Comparison of ENCODE assay signal across 22 cellular contexts in genomic region chr10:70148516-70148915, GRCh38. TPM values are rescaled to one million over a fixed set of nuclear protein-coding genes. Genes with fewer than 3 reads are reported as not detected.
A peak's percentile ranks its signal among the peaks of the same experiment; 100 is the strongest.
DNase-seq lines count a peak whose midpoint lies in the region; ATAC-seq and TF ChIP-seq lines count a peak whose summit lies in the region.
"Had no signal": no experiment of that assay in that cellular context is flagged by ENCODE, and none has a peak within 500 bp of the region (broad histone marks: within the 10 kb centered on the region; RNA-seq: fewer than 3 reads in every experiment).

No MANE protein-coding gene starts in this region.

- peaks cover 10% of the 10 kb centered on the region for H3K79me2 ChIP-seq in neural progenitor cell (ENCODE audit: low read depth)

- H3K36me3 ChIP-seq in HEK293 (ENCODE audit: control insufficient read depth in 2 of 2, insufficient read depth in 1 of 2, low read length in 2 of 2): peaks cover 25 to 63% of the 10 kb centered on the region in 2 experiments
- peaks cover 9% of the 10 kb centered on the region for H3K36me3 ChIP-seq in neural progenitor cell
- H3K36me3 ChIP-seq in CD8-positive, alpha-beta memory T cell (ENCODE audit: insufficient read depth, low read length): peaks cover 38% of the 10 kb centered on the region

- H3K9ac ChIP-seq in neural progenitor cell: no peak overlapping the region

- no peaks in the 10 kb centered on the region for H3K9me3 ChIP-seq in HEK293 (ENCODE audit: control insufficient read depth, insufficient read depth, low read depth, low read length)
- H3K9me3 ChIP-seq in neural progenitor cell (ENCODE audit: low read depth): no peaks in the 10 kb centered on the region
- no peaks in the 10 kb centered on the region for H3K9me3 ChIP-seq in CD8-positive, alpha-beta memory T cell (ENCODE audit: low read length)
- H3K9me3 ChIP-seq: A549, MG63 had no signal

- H2AFZ ChIP-seq in neural progenitor cell (replicated peaks): no peak overlapping the region

- H3K27me3 Mint-ChIP-seq in activated naive CD4-positive, alpha-beta T cell treated with anti-CD3 and anti-CD28 coated beads for 36 hours (ENCODE audit: low read depth): no peaks in the 10 kb centered on the region
- no peaks in the 10 kb centered on the region for H3K27me3 Mint-ChIP-seq in activated naive CD4-positive, alpha-beta T cell treated with anti-CD3 and anti-CD28 coated beads, Interleukin-2, amount 10 ng/mL, durations not matched to agents 7 days and 5 days
- H3K27me3 Mint-ChIP-seq in chondrocyte (ENCODE audit: low read depth) (no peaks in the 10 kb centered on the region), neural progenitor cell (ENCODE audit: insufficient read depth, low read depth) (peaks cover 4% of the 10 kb centered on the region)
- H3K27me3 Mint-ChIP-seq in activated naive CD8-positive, alpha-beta T cell treated with anti-CD3 and anti-CD28 coated beads, Interleukin-2, amount 50 U/mL, for 24 hours: peaks cover 2% of the 10 kb centered on the region
- no peaks in the 10 kb centered on the region for H3K27me3 Mint-ChIP-seq in CD8-positive, alpha-beta memory T cell

- H3K36me3 Mint-ChIP-seq in activated naive CD4-positive, alpha-beta T cell treated with anti-CD3 and anti-CD28 coated beads for 36 hours (ENCODE audit: low read depth): peaks cover 31% of the 10 kb centered on the region
- peaks cover 34% of the 10 kb centered on the region for H3K36me3 Mint-ChIP-seq in activated naive CD4-positive, alpha-beta T cell treated with anti-CD3 and anti-CD28 coated beads, Interleukin-2, amount 10 ng/mL, durations not matched to agents 7 days and 5 days
- H3K36me3 Mint-ChIP-seq in chondrocyte (ENCODE audit: low read depth) (peaks cover 29% of the 10 kb centered on the region), neural progenitor cell (peaks cover 18% of the 10 kb centered on the region)
- peaks cover 38% of the 10 kb centered on the region for H3K36me3 Mint-ChIP-seq in activated naive CD8-positive, alpha-beta T cell treated with anti-CD3 and anti-CD28 coated beads, Interleukin-2, amount 50 U/mL, for 24 hours (ENCODE audit: low read depth)
- H3K36me3 Mint-ChIP-seq in CD8-positive, alpha-beta memory T cell: peaks cover 8 to 56% (median 9%) of the 10 kb centered on the region in 3 donors

- no peak for TF ChIP-seq CTCF in HEK293 (tag by site-specific recombination; IDR thresholded peaks at IDR 0.05)
- no peak for TF ChIP-seq CTCF in chondrocyte (IDR thresholded peaks at IDR 0.05)
- TF ChIP-seq CTCF in neural progenitor cell (IDR thresholded peaks at IDR 0.05): no peak

- H3K9me3 Mint-ChIP-seq in activated naive CD4-positive, alpha-beta T cell treated with anti-CD3 and anti-CD28 coated beads for 36 hours: no peaks in the 10 kb centered on the region
- H3K9me3 Mint-ChIP-seq in activated naive CD4-positive, alpha-beta T cell treated with anti-CD3 and anti-CD28 coated beads, Interleukin-2, amount 10 ng/mL, durations not matched to agents 7 days and 5 days: no peaks in the 10 kb centered on the region
- H3K9me3 Mint-ChIP-seq in chondrocyte (ENCODE audit: low read depth) (no peaks in the 10 kb centered on the region), neural progenitor cell (no peaks in the 10 kb centered on the region)
- H3K9me3 Mint-ChIP-seq in activated naive CD8-positive, alpha-beta T cell treated with anti-CD3 and anti-CD28 coated beads, Interleukin-2, amount 50 U/mL, for 24 hours: no peaks in the 10 kb centered on the region
- H3K9me3 Mint-ChIP-seq in CD8-positive, alpha-beta memory T cell: no peaks in the 10 kb centered on the region

- H3K4me1 ChIP-seq in HEK293 (ENCODE audit: control insufficient read depth, insufficient read depth, low read length): peaks cover 6% of the 10 kb centered on the region; the same call in 1 of the 2 replicates
- peaks cover 4% of the 10 kb centered on the region for H3K4me1 ChIP-seq in neural progenitor cell
- peaks cover 27% of the 10 kb centered on the region for H3K4me1 ChIP-seq in CD8-positive, alpha-beta memory T cell (ENCODE audit: insufficient read depth, low read length)

- H3K27me3 ChIP-seq in neural progenitor cell: no peaks in the 10 kb centered on the region
- no peaks in the 10 kb centered on the region for H3K27me3 ChIP-seq in CD8-positive, alpha-beta memory T cell (ENCODE audit: insufficient read depth, low read length, poor library complexity, severe bottlenecking)
- H3K27me3 ChIP-seq: MG63 had no signal

- POLR2A ChIA-PET in HEK293 (lab: Yijun Ruan, JAX): interaction anchor here (1.6 kb wide), 1 partner anchor 22 kb away, joined by 6 read pairs; the partner anchor contains the start of gene SAR1A
- POLR2A ChIA-PET in CD8-positive, alpha-beta memory T cell (lab: Charles Lee): no interaction called here

- no peak for DNase-seq in activated naive CD4-positive, alpha-beta T cell treated with anti-CD3 and anti-CD28 coated beads for 36 hours
- no peak for DNase-seq in activated naive CD4-positive, alpha-beta T cell treated with anti-CD3 and anti-CD28 coated beads, Interleukin-2, amount 10 ng/mL, durations not matched to agents 7 days and 5 days
- no peak for DNase-seq in chondrocyte (ENCODE audit: low spot score)
- DNase-seq in neural progenitor cell (ENCODE audit: low spot score): no peak
- no peak for DNase-seq in NOMO-1 (lab: John Stamatoyannopoulos, UW; ENCODE audit: unreplicated experiment in 2 of 2)
- DNase-seq in activated naive CD8-positive, alpha-beta T cell treated with anti-CD3 and anti-CD28 coated beads, Interleukin-2, amount 50 U/mL, for 24 hours: no peak
- no peak for DNase-seq in CD8-positive, alpha-beta memory T cell
- DNase-seq: C1 segment of cervical spinal cord, DMS 273 treated with DMSO at 0.1 percent for 48 hours, EL, IMR-90, Karpas-422, MG63, NCI-H1092, NCI-H1694 treated with DMSO at 0.1 percent for 48 hours, NCI-H2107, NCI-H2227 treated with DMSO at 0.1 percent for 48 hours, NCI-H524, Right ventricle myocardium superior had no signal

- H3F3A ChIP-seq in neural progenitor cell (ENCODE audit: low read depth): peaks cover 15% of the 10 kb centered on the region

- no peak overlapping the region for H3K4me3 ChIP-seq in HEK293 (ENCODE audit: low read depth, low read length)
- H3K4me3 ChIP-seq in neural progenitor cell: no peak overlapping the region
- no peak overlapping the region for H3K4me3 ChIP-seq in CD8-positive, alpha-beta memory T cell (ENCODE audit: low read length)
- H3K4me3 ChIP-seq: A549, MG63 had no signal

- H4K20me1 ChIP-seq in neural progenitor cell (ENCODE audit: low read depth): peaks cover 15% of the 10 kb centered on the region

- peaks cover 31% of the 10 kb centered on the region for H3K4me1 Mint-ChIP-seq in activated naive CD4-positive, alpha-beta T cell treated with anti-CD3 and anti-CD28 coated beads for 36 hours (ENCODE audit: low read depth)
- peaks cover 25% of the 10 kb centered on the region for H3K4me1 Mint-ChIP-seq in activated naive CD4-positive, alpha-beta T cell treated with anti-CD3 and anti-CD28 coated beads, Interleukin-2, amount 10 ng/mL, durations not matched to agents 7 days and 5 days
- peaks cover 36% of the 10 kb centered on the region for H3K4me1 Mint-ChIP-seq in chondrocyte (ENCODE audit: low read depth)
- H3K4me1 Mint-ChIP-seq in neural progenitor cell: peaks cover 20% of the 10 kb centered on the region
- peaks cover 29% of the 10 kb centered on the region for H3K4me1 Mint-ChIP-seq in activated naive CD8-positive, alpha-beta T cell treated with anti-CD3 and anti-CD28 coated beads, Interleukin-2, amount 50 U/mL, for 24 hours
- peaks cover 24 to 56% (median 37%) of the 10 kb centered on the region in 3 donors for H3K4me1 Mint-ChIP-seq in CD8-positive, alpha-beta memory T cell

- intact Hi-C loops in activated naive CD4-positive, alpha-beta T cell treated with anti-CD3 and anti-CD28 coated beads for 36 hours (cut with micrococcal nuclease): no loop called here

- no peak overlapping the region for H3K4me3 Mint-ChIP-seq in activated naive CD4-positive, alpha-beta T cell treated with anti-CD3 and anti-CD28 coated beads for 36 hours
- H3K4me3 Mint-ChIP-seq in activated naive CD4-positive, alpha-beta T cell treated with anti-CD3 and anti-CD28 coated beads, Interleukin-2, amount 10 ng/mL, durations not matched to agents 7 days and 5 days: no peak overlapping the region
- no peak overlapping the region for H3K4me3 Mint-ChIP-seq in chondrocyte (ENCODE audit: unreplicated experiment)
- H3K4me3 Mint-ChIP-seq in neural progenitor cell: no peak overlapping the region
- no peak overlapping the region for H3K4me3 Mint-ChIP-seq in activated naive CD8-positive, alpha-beta T cell treated with anti-CD3 and anti-CD28 coated beads, Interleukin-2, amount 50 U/mL, for 24 hours
- peak overlapping the region in 1 of 7 donors; percentile 48 for H3K4me3 Mint-ChIP-seq in CD8-positive, alpha-beta memory T cell

- ATAC-seq in activated naive CD8-positive, alpha-beta T cell treated with anti-CD3 and anti-CD28 coated beads, Interleukin-2, amount 50 U/mL, for 24 hours: no peak
- ATAC-seq: A549, Panc1 had no signal

- no peak overlapping the region for H3K4me2 ChIP-seq in neural progenitor cell
- H3K4me2 ChIP-seq: A549 had no signal

- H3K27ac ChIP-seq in HEK293 (ENCODE audit: extremely low read depth, low read depth, low read length) (no peak overlapping the region), neural progenitor cell (no peak overlapping the region)
- no peak overlapping the region for H3K27ac ChIP-seq in CD8-positive, alpha-beta memory T cell (ENCODE audit: low read depth, low read length)
- H3K27ac ChIP-seq: A549 had no signal

- CTCF ChIA-PET in activated naive CD4-positive, alpha-beta T cell treated with anti-CD3 and anti-CD28 coated beads for 36 hours (lab: Charles Lee): interaction anchor here (1.9 kb wide), 1 partner anchor 18 kb away, joined by 8 read pairs; no protein-coding TSS in a partner anchor
- CTCF ChIA-PET in activated naive CD4-positive, alpha-beta T cell treated with anti-CD3 and anti-CD28 coated beads, Interleukin-2, amount 10 ng/mL, durations not matched to agents 7 days and 5 days (lab: Charles Lee): interaction anchor here (2.4 to 3.0 kb wide), 2 partner anchors 13 to 73 kb away, joined by 6 to 12 read pairs; no protein-coding TSS in a partner anchor
- CTCF ChIA-PET in HEK293 (lab: Yijun Ruan, JAX): interaction anchor here (0.7 to 1.2 kb wide), 2 partner anchors 66 to 89 kb away, joined by 3 read pairs; no protein-coding TSS in a partner anchor
- CTCF ChIA-PET in CD8-positive, alpha-beta memory T cell (lab: Charles Lee): no interaction called here

- peak overlapping the region; percentile 13 for H3K27ac Mint-ChIP-seq in activated naive CD4-positive, alpha-beta T cell treated with anti-CD3 and anti-CD28 coated beads for 36 hours
- no peak overlapping the region for H3K27ac Mint-ChIP-seq in activated naive CD4-positive, alpha-beta T cell treated with anti-CD3 and anti-CD28 coated beads, Interleukin-2, amount 10 ng/mL, durations not matched to agents 7 days and 5 days
- peak overlapping the region; percentile 27 for H3K27ac Mint-ChIP-seq in chondrocyte (ENCODE audit: unreplicated experiment)
- peak overlapping the region; percentile 39 for H3K27ac Mint-ChIP-seq in neural progenitor cell
- H3K27ac Mint-ChIP-seq in activated naive CD8-positive, alpha-beta T cell treated with anti-CD3 and anti-CD28 coated beads, Interleukin-2, amount 50 U/mL, for 24 hours: no peak overlapping the region
- peak overlapping the region in 1 of 8 donors; percentile 77 for H3K27ac Mint-ChIP-seq in CD8-positive, alpha-beta memory T cell

RNA-seq across cellular contexts. Expression of gene TYSND1, which starts 2.0 kb away (rescaled TPM):
- 10 to 100 TPM; 12.5 to 13.0 TPM for total RNA-seq in activated naive CD4-positive, alpha-beta T cell treated with anti-CD3 and anti-CD28 coated beads for 36 hours
- total RNA-seq in chondrocyte (9.4 to 11.9 TPM (median 9.4 TPM) in 3 replicates), neural progenitor cell (ENCODE audit: low replicate concordance) (7.7 and 17.4 TPM in 2 replicates)
- total RNA-seq in CD8-positive, alpha-beta memory T cell: 10 to 100 TPM; 14.7 to 16.3 TPM
- polyA plus RNA-seq in CD8-positive, alpha-beta memory T cell: 21.1 TPM

RNA-seq across cellular contexts. Expression of gene AIFM2, which starts 15.9 kb away (rescaled TPM):
- 1 to 10 TPM; 3.0 to 3.3 TPM for total RNA-seq in activated naive CD4-positive, alpha-beta T cell treated with anti-CD3 and anti-CD28 coated beads for 36 hours
- total RNA-seq in chondrocyte (10.0 to 10.8 TPM (median 10.3 TPM) in 3 replicates), neural progenitor cell (ENCODE audit: low replicate concordance) (1.1 and 1.3 TPM in 2 replicates)
- 10 to 100 TPM; 17.6 to 17.9 TPM for total RNA-seq in CD8-positive, alpha-beta memory T cell
- 3.5 TPM for polyA plus RNA-seq in CD8-positive, alpha-beta memory T cell

RNA-seq across cellular contexts. Expression of gene SAR1A, which starts 21.8 kb away (rescaled TPM):
- total RNA-seq in activated naive CD4-positive, alpha-beta T cell treated with anti-CD3 and anti-CD28 coated beads for 36 hours: 100 to 1,000 TPM; 101 to 109 TPM
- 203 to 233 TPM (median 212 TPM) in 3 replicates for total RNA-seq in chondrocyte
- total RNA-seq in neural progenitor cell (ENCODE audit: low replicate concordance): 93.5 and 147 TPM in 2 replicates
- 100 to 1,000 TPM; 136 to 145 TPM for total RNA-seq in CD8-positive, alpha-beta memory T cell
- 24.7 TPM for polyA plus RNA-seq in CD8-positive, alpha-beta memory T cell

Comparison
In these comparisons a context has a peak if more than half of its experiments do, and no peak if none do; other contexts are left out.
1. H3K27ac Mint-ChIP-seq: peak in activated naive CD4-positive, alpha-beta T cell treated with anti-CD3 and anti-CD28 coated beads for 36 hours (single experiment), chondrocyte (single experiment) and neural progenitor cell (single experiment); none in activated naive CD4-positive, alpha-beta T cell treated with anti-CD3 and anti-CD28 coated beads, Interleukin-2, amount 10 ng/mL, durations not matched to agents 7 days and 5 days (single experiment) and activated naive CD8-positive, alpha-beta T cell treated with anti-CD3 and anti-CD28 coated beads, Interleukin-2, amount 50 U/mL, for 24 hours (single experiment).